Comparison of ENCODE assay signal across 12 cellular contexts in the genomic region with DNA sequence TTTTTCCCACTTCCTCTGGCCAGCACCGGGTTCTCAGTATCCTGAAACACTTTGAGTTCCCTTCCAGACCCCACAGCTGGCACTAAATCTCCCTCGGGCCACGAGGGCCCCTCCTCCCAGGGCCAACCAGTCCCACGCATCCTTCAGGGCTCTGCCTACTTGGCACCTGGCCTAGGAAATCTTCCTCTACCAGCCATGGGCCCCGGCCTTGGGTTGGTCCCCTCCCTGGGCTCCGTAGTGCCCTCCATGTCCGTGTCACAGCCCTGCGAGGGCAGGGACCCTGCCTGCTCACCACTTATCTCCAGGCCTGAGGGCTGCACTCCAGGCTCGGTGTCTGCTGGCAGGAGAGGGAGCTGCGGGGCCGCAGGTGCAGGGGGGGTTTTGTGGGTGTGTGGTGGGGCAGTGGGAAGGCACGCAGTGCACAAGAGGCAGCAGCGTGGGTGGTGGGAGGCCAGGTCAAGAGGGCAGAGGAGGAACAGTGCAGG. TPM values are rescaled to one million over a fixed set of nuclear protein-coding genes. Genes with fewer than 3 reads are reported as not detected.
DNase-seq lines count a peak whose midpoint lies in the region; ATAC-seq and TF ChIP-seq lines count a peak whose summit lies in the region.
"Had no signal": no experiment of that assay in that cellular context is flagged by ENCODE, and none has a peak within 500 bp of the region (broad histone marks: within the 10 kb centered on the region; RNA-seq: fewer than 3 reads in every experiment).

No MANE protein-coding gene starts in this region.

- no peaks in the 10 kb centered on the region for H3K9me3 ChIP-seq in HCT116 (ENCODE audit: control insufficient read depth in 1 of 2, insufficient read depth in 1 of 2, low read depth in 1 of 2, low read length in 2 of 2)

- no peak overlapping the region for H2AFZ ChIP-seq in HCT116 (ENCODE audit: low read depth, low read length, poor library complexity, severe bottlenecking)

- H3K27ac Mint-ChIP-seq in chondrocyte (ENCODE audit: unreplicated experiment), result no peak overlapping the region
- H3K27ac Mint-ChIP-seq in naive thymus-derived CD8-positive, alpha-beta T cell, result peak overlapping the region; percentile 78 to 97 (median 90)
- no peak overlapping the region for H3K27ac Mint-ChIP-seq in activated T-helper 1 cell treated with anti-CD3 and anti-CD28 coated beads, Interleukin-12 subunit alpha, Interleukin-12 subunit beta, Interleukin-2, Interleukin-4 antibody, amounts not matched to agents 30 ng/mL and 10 ng/mL and 1 ng/mL, durations not matched to agents 14 hours and 24 hours and 36 hours

- no peaks in the 10 kb centered on the region for H3K9me3 Mint-ChIP-seq in chondrocyte (ENCODE audit: low read depth)
- H3K9me3 Mint-ChIP-seq in naive thymus-derived CD8-positive, alpha-beta T cell, result no peaks in the 10 kb centered on the region
- H3K9me3 Mint-ChIP-seq in activated T-helper 1 cell treated with anti-CD3 and anti-CD28 coated beads, Interleukin-12 subunit alpha, Interleukin-12 subunit beta, Interleukin-2, Interleukin-4 antibody, amounts not matched to agents 30 ng/mL and 10 ng/mL and 1 ng/mL, durations not matched to agents 14 hours and 24 hours and 36 hours, result no peaks in the 10 kb centered on the region

- H4K20me1 ChIP-seq in HCT116 (ENCODE audit: insufficient read depth), result no peaks in the 10 kb centered on the region

- H3K36me3 Mint-ChIP-seq in chondrocyte (ENCODE audit: low read depth), result peaks cover 4% of the 10 kb centered on the region
- peaks cover 0 to 48% (median 3%) of the 10 kb centered on the region in 3 donors for H3K36me3 Mint-ChIP-seq in naive thymus-derived CD8-positive, alpha-beta T cell
- peaks cover 17% of the 10 kb centered on the region for H3K36me3 Mint-ChIP-seq in activated T-helper 1 cell treated with anti-CD3 and anti-CD28 coated beads, Interleukin-12 subunit alpha, Interleukin-12 subunit beta, Interleukin-2, Interleukin-4 antibody, amounts not matched to agents 30 ng/mL and 10 ng/mL and 1 ng/mL, durations not matched to agents 14 hours and 24 hours and 36 hours (ENCODE audit: low read depth)

- RAD21 ChIA-PET in HCT116 (lab: Charles Lee; ENCODE audit: low non-redundant PET in 1 of 2, low total read pairs in 2 of 2, uncharacterized antibody in 2 of 2, unreplicated experiment in 2 of 2), result no interaction called here

- H3K79me2 ChIP-seq in HCT116 (ENCODE audit: insufficient read depth, low read length), result peaks cover 18% of the 10 kb centered on the region

- H3K27ac ChIP-seq in HCT116 (ENCODE audit: low read depth, low read length), result no peak overlapping the region

- intact Hi-C loops in HCT116 (cut with micrococcal nuclease), result no loop called here
- intact Hi-C loops in activated T-helper 1 cell treated with anti-CD3 and anti-CD28 coated beads, Interleukin-12 subunit alpha, Interleukin-12 subunit beta, Interleukin-2, Interleukin-4 antibody, amounts not matched to agents 30 ng/mL and 10 ng/mL and 1 ng/mL, durations not matched to agents 14 hours and 24 hours and 36 hours (cut with micrococcal nuclease), result no loop called here

- TF ChIP-seq CTCF in HCT116 (IDR thresholded peaks at IDR 0.05 in 2 of 3, conservative IDR thresholded peaks at IDR 0.05 in 1 of 3; ENCODE audit: borderline replicate concordance in 1 of 3, insufficient read depth in 1 of 3, low read depth in 2 of 3, low read length in 2 of 3), result no peak
- no peak for TF ChIP-seq CTCF in chondrocyte (IDR thresholded peaks at IDR 0.05)

- POLR2A ChIA-PET in HCT116 (lab: Charles Lee), result no interaction called here
- POLR2A ChIA-PET in naive thymus-derived CD8-positive, alpha-beta T cell (lab: Charles Lee), result interaction anchor here (1.6 to 2.3 kb wide), 2 partner anchors 8 to 18 kb away, joined by 4 to 12 read pairs; no protein-coding TSS in a partner anchor

- no TSS peak for BruUV-seq in HCT116 (replicated peaks; lab: Mats Ljungman, UMichigan)

- H3K4me3 Mint-ChIP-seq in chondrocyte (ENCODE audit: unreplicated experiment), result no peak overlapping the region
- peak overlapping the region; percentile 15 to 84 (median 60) for H3K4me3 Mint-ChIP-seq in naive thymus-derived CD8-positive, alpha-beta T cell
- no peak overlapping the region for H3K4me3 Mint-ChIP-seq in activated T-helper 1 cell treated with anti-CD3 and anti-CD28 coated beads, Interleukin-12 subunit alpha, Interleukin-12 subunit beta, Interleukin-2, Interleukin-4 antibody, amounts not matched to agents 30 ng/mL and 10 ng/mL and 1 ng/mL, durations not matched to agents 14 hours and 24 hours and 36 hours

- peak; percentile 17; the same call in 1 of the 2 replicates for ATAC-seq in HCT116
- peak; percentile 34 to 48 for ATAC-seq in naive thymus-derived CD8-positive, alpha-beta T cell
- ATAC-seq in HG02840 (IDR thresholded peaks at IDR 0.05; ENCODE audit: low FRiP score, unreplicated experiment), result no peak

- peaks cover under 1 to 2% of the 10 kb centered on the region in 2 experiments; a peak in 2 of 4 replicates for H3K36me3 ChIP-seq in HCT116 (ENCODE audit: control insufficient read depth in 1 of 2, insufficient read depth in 2 of 2, low read length in 2 of 2)

- no peak for TF ChIP-seq POLR2A in HCT116 (IDR thresholded peaks at IDR 0.05; ENCODE audit: borderline replicate concordance, extremely low read depth, insufficient read depth, insufficient read length)

- H3K4me2 ChIP-seq in HCT116 (ENCODE audit: low read length), result no peak overlapping the region

- DNase-seq in AG20443 (ENCODE audit: low spot score) (peak; percentile 24), HCT116 (ENCODE audit: low read depth, low spot score) (no peak), chondrocyte (ENCODE audit: low spot score) (peak; percentile 81), RPMI8226 (no peak), GF-D8 (lab: John Stamatoyannopoulos, UW) (no peak)
- peak in 2 of 10 donors; percentile 7 to 37 for DNase-seq in naive thymus-derived CD8-positive, alpha-beta T cell
- DNase-seq in activated T-helper 1 cell treated with anti-CD3 and anti-CD28 coated beads, Interleukin-12 subunit alpha, Interleukin-12 subunit beta, Interleukin-2, Interleukin-4 antibody, amounts not matched to agents 30 ng/mL and 10 ng/mL and 1 ng/mL, durations not matched to agents 14 hours and 24 hours and 36 hours (ENCODE audit: low spot score), result no peak
- DNase-seq: activated T-cell treated with anti-CD3 and anti-CD28 coated beads for 4 hours, NCI-H2171 treated with DMSO at 0.1 percent for 48 hours had no signal

- CTCF ChIA-PET in HCT116 (lab: Charles Lee), result no interaction called here

- no peaks in the 10 kb centered on the region for H3K27me3 Mint-ChIP-seq in chondrocyte (ENCODE audit: low read depth)
- no peaks in the 10 kb centered on the region for H3K27me3 Mint-ChIP-seq in naive thymus-derived CD8-positive, alpha-beta T cell
- no peaks in the 10 kb centered on the region for H3K27me3 Mint-ChIP-seq in activated T-helper 1 cell treated with anti-CD3 and anti-CD28 coated beads, Interleukin-12 subunit alpha, Interleukin-12 subunit beta, Interleukin-2, Interleukin-4 antibody, amounts not matched to agents 30 ng/mL and 10 ng/mL and 1 ng/mL, durations not matched to agents 14 hours and 24 hours and 36 hours (ENCODE audit: insufficient read depth)

- no peaks in the 10 kb centered on the region for H3K27me3 ChIP-seq in HCT116 (ENCODE audit: insufficient read depth, low read length)

- H3K9ac ChIP-seq in HCT116 (ENCODE audit: low read length), result no peak overlapping the region

- no peak overlapping the region for H3K4me3 ChIP-seq in HCT116 (replicated peaks in 1 of 2; ENCODE audit: low read depth in 1 of 2, low read length in 2 of 2)
- H3K4me3 ChIP-seq: skin epidermis had no signal

- no peak for TF ChIP-seq RAD21 in HCT116 (IDR thresholded peaks at IDR 0.05; ENCODE audit: low read depth)

- H3K9me2 ChIP-seq in HCT116 (ENCODE audit: insufficient read depth), result no peaks in the 10 kb centered on the region

- H3K4me1 ChIP-seq in HCT116 (ENCODE audit: control insufficient read depth in 1 of 2, insufficient read depth in 2 of 2, low read length in 2 of 2), result no peaks in the 10 kb centered on the region

- H3K4me1 Mint-ChIP-seq in chondrocyte (ENCODE audit: low read depth), result peaks cover 23% of the 10 kb centered on the region
- H3K4me1 Mint-ChIP-seq in naive thymus-derived CD8-positive, alpha-beta T cell, result peaks cover 59 to 71% (median 66%) of the 10 kb centered on the region in 4 donors
- H3K4me1 Mint-ChIP-seq in activated T-helper 1 cell treated with anti-CD3 and anti-CD28 coated beads, Interleukin-12 subunit alpha, Interleukin-12 subunit beta, Interleukin-2, Interleukin-4 antibody, amounts not matched to agents 30 ng/mL and 10 ng/mL and 1 ng/mL, durations not matched to agents 14 hours and 24 hours and 36 hours (ENCODE audit: low read depth), result peaks cover 13% of the 10 kb centered on the region

TF ChIP-seq in HCT116, 20 proteins besides CTCF, POLR2A, EP300 and RAD21:
- no peak for TF ChIP-seq ZNF274 (IDR thresholded peaks at IDR 0.05; ENCODE audit: low read depth, low read length)
- no peak for TF ChIP-seq SP1 (IDR thresholded peaks at IDR 0.05; ENCODE audit: low read depth)

RNA-seq across cellular contexts. Expression of a gene that starts 48.8 kb away (rescaled TPM):
- 1.8 TPM for total RNA-seq in HCT116 (2021; ENCODE audit: unreplicated experiment)
- 1.00 and 1.6 TPM in 2 replicates for polyA plus RNA-seq in HCT116 (2012)
- total RNA-seq in chondrocyte, result not detected in 3 replicates
- not detected for total RNA-seq in naive thymus-derived CD8-positive, alpha-beta T cell
- polyA plus RNA-seq in naive thymus-derived CD8-positive, alpha-beta T cell, result not detected
- not detected in 2 replicates for total RNA-seq in activated T-helper 1 cell treated with anti-CD3 and anti-CD28 coated beads, Interleukin-12 subunit alpha, Interleukin-12 subunit beta, Interleukin-2, Interleukin-4 antibody, amounts not matched to agents 30 ng/mL and 10 ng/mL and 1 ng/mL, durations not matched to agents 14 hours and 24 hours and 36 hours
- total RNA-seq: subcutaneous adipose tissue had no signal

RNA-seq across cellular contexts. Expression of a gene that starts 49.3 kb away (rescaled TPM):
- 22.9 TPM for total RNA-seq in HCT116 (2021; ENCODE audit: unreplicated experiment)
- polyA plus RNA-seq in HCT116 (2012), result 12.9 and 15.7 TPM in 2 replicates
- 38.8 to 52.9 TPM (median 48.0 TPM) in 3 replicates for total RNA-seq in chondrocyte
- total RNA-seq in naive thymus-derived CD8-positive, alpha-beta T cell, result 10 to 100 TPM; 56.0 to 58.0 TPM
- polyA plus RNA-seq in naive thymus-derived CD8-positive, alpha-beta T cell, result 10 to 100 TPM; 26.2 to 51.1 (median 34.9) TPM
- total RNA-seq in activated T-helper 1 cell treated with anti-CD3 and anti-CD28 coated beads, Interleukin-12 subunit alpha, Interleukin-12 subunit beta, Interleukin-2, Interleukin-4 antibody, amounts not matched to agents 30 ng/mL and 10 ng/mL and 1 ng/mL, durations not matched to agents 14 hours and 24 hours and 36 hours, result 79.7 and 91.1 TPM in 2 replicates

Comparison
In these comparisons a context has a peak if more than half of its experiments do, and no peak if none do; other contexts are left out.
1. DNase-seq: peak in AG20443 (single experiment) and chondrocyte (single experiment); none in HCT116 (single experiment), RPMI8226 (single experiment), GF-D8 (single experiment) and activated T-helper 1 cell treated with anti-CD3 and anti-CD28 coated beads, Interleukin-12 subunit alpha, Interleukin-12 subunit beta, Interleukin-2, Interleukin-4 antibody, amounts not matched to agents 30 ng/mL and 10 ng/mL and 1 ng/mL, durations not matched to agents 14 hours and 24 hours and 36 hours (single experiment).
2. H3K27ac Mint-ChIP-seq: peak in naive thymus-derived CD8-positive, alpha-beta T cell (10 of 10); none in chondrocyte (single experiment) and activated T-helper 1 cell treated with anti-CD3 and anti-CD28 coated beads, Interleukin-12 subunit alpha, Interleukin-12 subunit beta, Interleukin-2, Interleukin-4 antibody, amounts not matched to agents 30 ng/mL and 10 ng/mL and 1 ng/mL, durations not matched to agents 14 hours and 24 hours and 36 hours (single experiment).
3. H3K4me3 Mint-ChIP-seq: peak in naive thymus-derived CD8-positive, alpha-beta T cell (10 of 10); none in chondrocyte (single experiment) and activated T-helper 1 cell treated with anti-CD3 and anti-CD28 coated beads, Interleukin-12 subunit alpha, Interleukin-12 subunit beta, Interleukin-2, Interleukin-4 antibody, amounts not matched to agents 30 ng/mL and 10 ng/mL and 1 ng/mL, durations not matched to agents 14 hours and 24 hours and 36 hours (single experiment).